ENCODE assay signal across 30 cellular contexts in genomic region chr1:6585841-6586240, GRCh38. TPM values are rescaled to one million over a fixed set of nuclear protein-coding genes. Genes with fewer than 3 reads are reported as not detected.
"Had no signal": no experiment of that assay in that cellular context is flagged by ENCODE, and none has a peak within 500 bp of the region (broad histone marks: within the 10 kb centered on the region; RNA-seq: fewer than 3 reads in every experiment).

No MANE protein-coding gene starts in this region.

- H3K9me3 ChIP-seq: tibial nerve had no signal

- DNase-seq: activated B cell treated with CpG ODN at 0.5 μM for 24 hours; activated CD4-positive, alpha-beta T cell treated with anti-CD3 and anti-CD28 coated beads, Interleukin-2, amount 50 U/mL, for 1 hour; activated CD8-positive, alpha-beta T cell treated with anti-CD3 and anti-CD28 coated beads for 36 hours; activated gamma-delta T cell treated with Interleukin-2 at 50 U/mL for 16 hours; activated naive CD4-positive, alpha-beta T cell treated with anti-CD3 and anti-CD28 coated beads, Interleukin-2, amount 50 U/mL, for 16 hours; activated T-cell treated with anti-CD3 and anti-CD28 coated beads, Interleukin-2, amount 50 U/mL, for 4 hours; amniotic stem cell; brain microvascular endothelial cell; effector CD8-positive, alpha-beta T cell; hippocampal formation; left cardiac atrium; naive thymus-derived CD8-positive, alpha-beta T cell; small intestine; stimulated activated CD4-positive, alpha-beta T cell treated with anti-CD3 and anti-CD28 coated beads, Interleukin-4, amount 100 ng/mL, for 4 hours; stimulated activated CD8-positive, alpha-beta memory T cell treated with anti-CD3 and anti-CD28 coated beads, Interleukin-4, amount 100 ng/mL, for 48 hours; stimulated activated naive CD8-positive, alpha-beta T cell treated with anti-CD3 and anti-CD28 coated beads, Interleukin-15, amount 100 ng/mL, for 72 hours; SW 1271; T-helper 2 cell had no signal

- H3K27me3 ChIP-seq: brain microvascular endothelial cell, tibial nerve had no signal

- ATAC-seq: activated CD8-positive, alpha-beta T cell treated with anti-CD3 and anti-CD28 coated beads for 36 hours; activated T-cell treated with anti-CD3 and anti-CD28 coated beads, Interleukin-2, amount 50 U/mL, for 4 hours; activated T-helper 17 cell treated with anti-CD3 and anti-CD28 coated beads, Interleukin-2, amount 50 U/mL, for 72 hours; naive thymus-derived CD8-positive, alpha-beta T cell; sciatic nerve; stimulated activated memory B cell treated with anti-CD40 and anti-IgM and Interleukin-4, amounts not matched to agents 10 μg/mL and 1 μg/mL and 100 μg/mL, for 72 hours had no signal

- H3K4me3 ChIP-seq: tibial nerve had no signal

- H3K27ac ChIP-seq: brain microvascular endothelial cell, epithelial cell of prostate, tibial nerve had no signal

RNA-seq across cellular contexts. Expression of gene TAS1R1, which starts 30.7 kb away (rescaled TPM):
- total RNA-seq: activated B cell treated with CpG ODN at 0.5 μM for 24 hours; activated CD8-positive, alpha-beta T cell treated with anti-CD3 and anti-CD28 coated beads for 36 hours; activated T-cell treated with anti-CD3 and anti-CD28 coated beads, Interleukin-2, amount 50 U/mL, for 4 hours; activated T-helper 17 cell treated with anti-CD3 and anti-CD28 coated beads, Interleukin-2, amount 50 U/mL, for 72 hours; astrocyte; dermis microvascular lymphatic vessel endothelial cell; frontal cortex; left cardiac atrium; naive thymus-derived CD8-positive, alpha-beta T cell; neural crest cell; renal cortical epithelial cell; sciatic nerve; ureter had no signal
- polyA plus RNA-seq: keratinocyte had no signal
